2 cellular contexts compared by ENCODE assay signal in genomic region chrX:25558137-25558536, GRCh38.
TF ChIP-seq lines count a peak whose summit lies in the region.

No MANE protein-coding gene starts in this region.

TF ChIP-seq in HepG2, 621 proteins besides CTCF, POLR2A, EP300 and RAD21:
- TF ChIP-seq MAFK (conservative IDR thresholded peaks at IDR 0.05 in 1 of 2, IDR thresholded peaks at IDR 0.05 in 1 of 2; ENCODE audit: low read length in 2 of 2): peak; percentile 32 to 67; a peak in 2 of 4 replicates
- no peak for TF ChIP-seq GATAD2A (CRISPR knock-in tag; IDR thresholded peaks at IDR 0.05)
- peak; percentile 50; the same call in 1 of the 2 replicates for TF ChIP-seq MAFF (IDR thresholded peaks at IDR 0.05; ENCODE audit: low read depth, low read length)
- no peak for TF ChIP-seq ZSCAN25 (CRISPR knock-in tag; IDR thresholded peaks at IDR 0.05)
- TF ChIP-seq ZNF547 (CRISPR knock-in tag; IDR thresholded peaks at IDR 0.05): no peak

TF ChIP-seq in IMR-90, 13 proteins besides CTCF, POLR2A, EP300 and RAD21:
- TF ChIP-seq MAZ (IDR thresholded peaks at IDR 0.05; ENCODE audit: borderline replicate concordance, low read depth, low read length): no peak
- TF ChIP-seq, protein P1, sequence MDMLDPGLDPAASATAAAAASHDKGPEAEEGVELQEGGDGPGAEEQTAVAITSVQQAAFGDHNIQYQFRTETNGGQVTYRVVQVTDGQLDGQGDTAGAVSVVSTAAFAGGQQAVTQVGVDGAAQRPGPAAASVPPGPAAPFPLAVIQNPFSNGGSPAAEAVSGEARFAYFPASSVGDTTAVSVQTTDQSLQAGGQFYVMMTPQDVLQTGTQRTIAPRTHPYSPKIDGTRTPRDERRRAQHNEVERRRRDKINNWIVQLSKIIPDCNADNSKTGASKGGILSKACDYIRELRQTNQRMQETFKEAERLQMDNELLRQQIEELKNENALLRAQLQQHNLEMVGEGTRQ (IDR thresholded peaks at IDR 0.05; ENCODE audit: low read depth, low read length): no peak
- no peak for TF ChIP-seq BHLHE40 (IDR thresholded peaks at IDR 0.05; ENCODE audit: low read depth, low read length)
- TF ChIP-seq CHD1 (IDR thresholded peaks at IDR 0.05; ENCODE audit: low read depth, low read length): no peak
- TF ChIP-seq RFX5 (IDR thresholded peaks at IDR 0.05; ENCODE audit: low read depth, low read length): no peak
- TF ChIP-seq MAFK (IDR thresholded peaks at IDR 0.05; ENCODE audit: low read depth, low read length): peak; percentile 43
- TF ChIP-seq FOS (IDR thresholded peaks at IDR 0.05; ENCODE audit: low read depth, low read length): no peak
TF ChIP-seq in IMR-90: peak in this region for 1.
